Comparison of ENCODE assay signal across 15 cellular contexts in the genomic region with DNA sequence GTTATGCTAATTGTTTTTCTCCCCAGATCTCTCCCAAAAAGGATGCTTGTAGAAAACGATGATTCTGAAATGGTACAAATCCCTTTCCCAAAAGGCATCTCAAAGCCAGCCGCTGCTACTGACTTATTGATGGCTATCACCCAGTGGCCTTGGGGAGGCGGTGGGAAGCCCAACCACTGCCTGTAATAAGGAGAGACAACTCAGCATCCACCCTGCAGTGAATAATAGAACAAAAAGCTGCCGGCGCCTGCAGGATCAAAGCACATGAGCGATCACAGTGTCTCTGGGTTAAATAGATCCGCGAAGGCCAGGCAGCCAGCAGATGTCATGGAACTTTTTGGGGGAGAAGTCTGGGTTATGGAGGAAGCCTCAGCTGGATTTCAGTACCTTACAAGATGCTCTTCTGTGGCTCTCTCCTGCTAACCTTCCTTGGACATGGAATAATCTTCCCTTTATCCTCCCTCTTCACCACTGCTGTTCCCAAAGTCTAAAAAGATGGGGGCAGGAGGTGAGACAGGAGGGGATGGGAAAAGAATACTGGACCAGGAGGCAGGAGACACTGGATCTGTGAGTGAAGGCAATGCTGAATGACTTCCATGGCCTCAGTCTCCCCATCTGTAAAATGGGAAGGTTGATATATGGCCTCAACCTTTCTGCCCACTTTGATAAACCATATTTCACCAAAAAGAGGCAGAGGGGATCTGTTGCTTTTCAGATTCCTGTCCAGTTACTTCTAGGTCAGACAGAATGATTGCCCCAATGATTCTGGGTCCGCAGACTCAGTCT. TPM values are rescaled to one million over a fixed set of nuclear protein-coding genes. Genes with fewer than 3 reads are reported as not detected.
"Had no signal": no experiment of that assay in that cellular context is flagged by ENCODE, and none has a peak within 500 bp of the region (broad histone marks: within the 10 kb centered on the region; RNA-seq: fewer than 3 reads in every experiment).

No MANE protein-coding gene starts in this region.

- H3K9me3 Mint-ChIP-seq: activated naive CD8-positive, alpha-beta T cell treated with anti-CD3 and anti-CD28 coated beads, Interleukin-2, amount 50 U/mL, for 24 hours; activated T-helper 1 cell treated with anti-CD3 and anti-CD28 coated beads, Interleukin-12 subunit alpha, Interleukin-12 subunit beta, Interleukin-2, Interleukin-4 antibody, amounts not matched to agents 30 ng/mL and 10 ng/mL and 1 ng/mL, durations not matched to agents 14 hours and 24 hours and 36 hours; stimulated activated memory B cell treated with anti-CD40 and anti-IgM and Interleukin-4, amounts not matched to agents 10 μg/mL and 1 μg/mL and 100 μg/mL, for 72 hours had no signal

- DNase-seq: activated CD4-positive, alpha-beta T cell treated with anti-CD3 and anti-CD28 coated beads for 36 hours; activated CD8-positive, alpha-beta T cell treated with anti-CD3 and anti-CD28 coated beads, Interleukin-2, amount 10 ng/mL, durations not matched to agents 7 days and 5 days; activated naive CD4-positive, alpha-beta T cell; activated naive CD8-positive, alpha-beta T cell treated with anti-CD3 and anti-CD28 coated beads, Interleukin-2, amount 50 U/mL, for 24 hours; caudate nucleus; colonic mucosa; effector CD4-positive, alpha-beta T cell; kidney glomerular epithelial cell; T1000; WERI-Rb-1 had no signal

- H3K4me3 ChIP-seq: colonic mucosa, hepatocyte, smooth muscle cell, tibial nerve had no signal

- H3K27ac Mint-ChIP-seq: activated CD4-positive, alpha-beta T cell treated with anti-CD3 and anti-CD28 coated beads for 36 hours; activated CD8-positive, alpha-beta T cell treated with anti-CD3 and anti-CD28 coated beads, Interleukin-2, amount 10 ng/mL, durations not matched to agents 7 days and 5 days; activated naive CD8-positive, alpha-beta T cell treated with anti-CD3 and anti-CD28 coated beads, Interleukin-2, amount 50 U/mL, for 24 hours; activated T-helper 1 cell treated with anti-CD3 and anti-CD28 coated beads, Interleukin-12 subunit alpha, Interleukin-12 subunit beta, Interleukin-2, Interleukin-4 antibody, amounts not matched to agents 30 ng/mL and 10 ng/mL and 1 ng/mL, durations not matched to agents 14 hours and 24 hours and 36 hours; stimulated activated memory B cell treated with anti-CD40 and anti-IgM and Interleukin-4, amounts not matched to agents 10 μg/mL and 1 μg/mL and 100 μg/mL, for 72 hours had no signal

- H3K36me3 Mint-ChIP-seq: stimulated activated memory B cell treated with anti-CD40 and anti-IgM and Interleukin-4, amounts not matched to agents 10 μg/mL and 1 μg/mL and 100 μg/mL, for 72 hours had no signal

- ATAC-seq: activated CD4-positive, alpha-beta T cell treated with anti-CD3 and anti-CD28 coated beads for 36 hours; activated CD8-positive, alpha-beta T cell treated with anti-CD3 and anti-CD28 coated beads, Interleukin-2, amount 10 ng/mL, durations not matched to agents 7 days and 5 days; activated naive CD8-positive, alpha-beta T cell treated with anti-CD3 and anti-CD28 coated beads, Interleukin-2, amount 50 U/mL, for 24 hours; stimulated activated memory B cell treated with anti-CD40 and anti-IgM and Interleukin-4, amounts not matched to agents 10 μg/mL and 1 μg/mL and 100 μg/mL, for 72 hours had no signal

RNA-seq across cellular contexts. Expression of a gene that starts 54.9 kb away (rescaled TPM):
- total RNA-seq: activated CD8-positive, alpha-beta T cell treated with anti-CD3 and anti-CD28 coated beads, Interleukin-2, amount 10 ng/mL, durations not matched to agents 7 days and 5 days; activated T-helper 1 cell treated with anti-CD3 and anti-CD28 coated beads, Interleukin-12 subunit alpha, Interleukin-12 subunit beta, Interleukin-2, Interleukin-4 antibody, amounts not matched to agents 30 ng/mL and 10 ng/mL and 1 ng/mL, durations not matched to agents 14 hours and 24 hours and 36 hours; smooth muscle cell had no signal
